ENCODE assay signal across 20 cellular contexts in genomic region chr16:75599452-75600277, GRCh38. TPM values are rescaled to one million over a fixed set of nuclear protein-coding genes. Genes with fewer than 3 reads are reported as not detected.
DNase-seq lines count a peak whose midpoint lies in the region; ATAC-seq and TF ChIP-seq lines count a peak whose summit lies in the region.
"Had no signal": no experiment of that assay in that cellular context is flagged by ENCODE, and none has a peak within 500 bp of the region (broad histone marks: within the 10 kb centered on the region; RNA-seq: fewer than 3 reads in every experiment).

No MANE protein-coding gene starts in this region.

- peaks cover 5% of the 10 kb centered on the region for H3K4me1 Mint-ChIP-seq in activated naive CD4-positive, alpha-beta T cell treated with anti-CD3 and anti-CD28 coated beads for 36 hours (ENCODE audit: low read depth)
- no peaks in the 10 kb centered on the region for H3K4me1 Mint-ChIP-seq in stimulated activated naive B cell treated with anti-CD40 and anti-IgM and Interleukin-4, amounts not matched to agents 10 μg/mL and 1 μg/mL and 100 μg/mL, for 72 hours
- H3K4me1 Mint-ChIP-seq: activated T-helper 17 cell treated with anti-CD3 and anti-CD28 coated beads, Interleukin-2, amount 50 U/mL, for 72 hours had no signal

- no peaks in the 10 kb centered on the region for H3F3A ChIP-seq in PC-3 (ENCODE audit: low read length, unreplicated experiment)

- intact Hi-C loops in activated naive CD4-positive, alpha-beta T cell treated with anti-CD3 and anti-CD28 coated beads for 36 hours (cut with micrococcal nuclease): no loop called here
- intact Hi-C loops in PC-3 (cut with micrococcal nuclease): no loop called here

- H3K9me3 ChIP-seq in PC-3 (ENCODE audit: low read length) (no peaks in the 10 kb centered on the region), hepatocyte (ENCODE audit: low read depth) (no peaks in the 10 kb centered on the region)

- H3K27me3 ChIP-seq in PC-3 (ENCODE audit: low read length) (no peaks in the 10 kb centered on the region), hepatocyte (no peaks in the 10 kb centered on the region)
- H3K27me3 ChIP-seq: BLaER1 had no signal

- H3K9me3 Mint-ChIP-seq in activated naive CD4-positive, alpha-beta T cell treated with anti-CD3 and anti-CD28 coated beads, Interleukin-2, amount 50 U/mL, for 72 hours: no peaks in the 10 kb centered on the region
- H3K9me3 Mint-ChIP-seq in activated naive CD4-positive, alpha-beta T cell treated with anti-CD3 and anti-CD28 coated beads for 36 hours: peaks cover 8% of the 10 kb centered on the region
- H3K9me3 Mint-ChIP-seq in stimulated activated naive B cell treated with anti-CD40 and anti-IgM and Interleukin-4, amounts not matched to agents 10 μg/mL and 1 μg/mL and 100 μg/mL, for 72 hours: peaks cover 9 to 13% of the 10 kb centered on the region in 2 donors

- H3K4me2 ChIP-seq in PC-3 (ENCODE audit: low read length): no peak overlapping the region
- peak overlapping the region; percentile 41 for H3K4me2 ChIP-seq in hepatocyte
- H3K4me2 ChIP-seq: BLaER1 had no signal

- no peaks in the 10 kb centered on the region for H4K20me1 ChIP-seq in PC-3 (ENCODE audit: low read length)
- H4K20me1 ChIP-seq in hepatocyte (ENCODE audit: insufficient read depth, poor library complexity, severe bottlenecking): no peaks in the 10 kb centered on the region
- H4K20me1 ChIP-seq: BLaER1 had no signal

- H2AFZ ChIP-seq in PC-3 (ENCODE audit: low read length) (no peak overlapping the region), hepatocyte (peak overlapping the region; percentile 13)

- CTCF ChIA-PET in activated naive CD4-positive, alpha-beta T cell treated with anti-CD3 and anti-CD28 coated beads for 36 hours (lab: Charles Lee): no interaction called here
- CTCF ChIA-PET in PC-3 (lab: Charles Lee): interaction anchor here (0.5 kb wide), 1 partner anchor 82 kb away, joined by 4 read pairs; no protein-coding TSS in a partner anchor

- H3K27ac ChIP-seq in PC-3 (ENCODE audit: low read length) (no peak overlapping the region), hepatocyte (peak overlapping the region; percentile 85)
- H3K27ac ChIP-seq: BLaER1, SK-N-MC had no signal

- H3K9me2 ChIP-seq in PC-3 (replicated peaks; ENCODE audit: low read length) (no peaks in the 10 kb centered on the region), hepatocyte (replicated peaks; ENCODE audit: insufficient read depth) (no peaks in the 10 kb centered on the region)

- peak overlapping the region; percentile 60 to 75 for H3K27ac Mint-ChIP-seq in activated naive CD4-positive, alpha-beta T cell treated with anti-CD3 and anti-CD28 coated beads, Interleukin-2, amount 50 U/mL, for 72 hours
- no peak overlapping the region for H3K27ac Mint-ChIP-seq in activated naive CD4-positive, alpha-beta T cell treated with anti-CD3 and anti-CD28 coated beads for 36 hours
- H3K27ac Mint-ChIP-seq in stimulated activated naive B cell treated with anti-CD40 and anti-IgM and Interleukin-4, amounts not matched to agents 10 μg/mL and 1 μg/mL and 100 μg/mL, for 72 hours: peak overlapping the region; percentile 47
- H3K27ac Mint-ChIP-seq: activated T-helper 17 cell treated with anti-CD3 and anti-CD28 coated beads, Interleukin-2, amount 50 U/mL, for 72 hours had no signal

- no peaks in the 10 kb centered on the region for H3K79me2 ChIP-seq in PC-3 (ENCODE audit: low read length)
- H3K79me2 ChIP-seq in hepatocyte: no peaks in the 10 kb centered on the region

- H3K36me3 ChIP-seq in PC-3 (ENCODE audit: low read depth, low read length) (peaks cover 30% of the 10 kb centered on the region), hepatocyte (replicated peaks; ENCODE audit: insufficient read depth, low read depth) (no peaks in the 10 kb centered on the region)

- no peak for DNase-seq in activated naive CD4-positive, alpha-beta T cell treated with anti-CD3 and anti-CD28 coated beads, Interleukin-2, amount 50 U/mL, for 72 hours (ENCODE audit: low spot score in 2 of 2)
- DNase-seq in activated naive CD4-positive, alpha-beta T cell treated with anti-CD3 and anti-CD28 coated beads for 36 hours: no peak
- DNase-seq in PC-3 (no peak), hepatocyte (ENCODE audit: low spot score) (no peak), NCI-H1092 treated with DMSO at 0.1 percent for 48 hours (lab: John Stamatoyannopoulos, UW) (no peak), dedifferentiated amniotic fluid mesenchymal stem cell (ENCODE audit: extremely low spot score) (no peak)
- DNase-seq in stimulated activated naive B cell treated with anti-CD40 and anti-IgM and Interleukin-4, amounts not matched to agents 10 μg/mL and 1 μg/mL and 100 μg/mL, for 72 hours: no peak
- DNase-seq: activated CD4-positive, alpha-beta T cell treated with anti-CD3 and anti-CD28 coated beads, Interleukin-2, amount 50 U/mL, for 1 hour; head of caudate nucleus; midbrain; NCI-H1417; NCI-H510A; stimulated activated naive CD4-positive, alpha-beta T cell had no signal

- H3K4me1 ChIP-seq in PC-3 (ENCODE audit: insufficient read depth, low read length): peaks cover 6% of the 10 kb centered on the region
- H3K4me1 ChIP-seq in hepatocyte (ENCODE audit: insufficient read depth): no peaks in the 10 kb centered on the region

- 81% methylated on average over 6 of the region's 6 CpGs for WGBS in hepatocyte (ENCODE audit: low lambda C conversion rate, missing lambda C conversion rate)

- POLR2A ChIA-PET in PC-3 (lab: Charles Lee; ENCODE audit: unreplicated experiment): no interaction called here

- H3K4me3 Mint-ChIP-seq in activated naive CD4-positive, alpha-beta T cell treated with anti-CD3 and anti-CD28 coated beads for 36 hours: no peak overlapping the region
- H3K4me3 Mint-ChIP-seq in stimulated activated naive B cell treated with anti-CD40 and anti-IgM and Interleukin-4, amounts not matched to agents 10 μg/mL and 1 μg/mL and 100 μg/mL, for 72 hours: no peak overlapping the region
- H3K4me3 Mint-ChIP-seq: activated T-helper 17 cell treated with anti-CD3 and anti-CD28 coated beads, Interleukin-2, amount 50 U/mL, for 72 hours; neural crest cell had no signal

- TSS peak; percentile 18 for BruUV-seq in PC-3 (replicated peaks; lab: Mats Ljungman, UMichigan)

- no peak overlapping the region for H3K4me3 ChIP-seq in PC-3 (ENCODE audit: low read length)
- H3K4me3 ChIP-seq in hepatocyte: no peak overlapping the region
- H3K4me3 ChIP-seq: BLaER1, coronary artery, SK-N-MC had no signal

- TF ChIP-seq CTCF in PC-3 (conservative IDR thresholded peaks at IDR 0.05; ENCODE audit: low read depth, low read length) (no peak), hepatocyte (IDR thresholded peaks at IDR 0.05; ENCODE audit: poor library complexity) (no peak)

- H3K9ac ChIP-seq in PC-3 (ENCODE audit: low read length): no peak overlapping the region
- H3K9ac ChIP-seq: BLaER1 had no signal

- no peaks in the 10 kb centered on the region for H3K27me3 Mint-ChIP-seq in activated naive CD4-positive, alpha-beta T cell treated with anti-CD3 and anti-CD28 coated beads for 36 hours (ENCODE audit: low read depth)
- no peaks in the 10 kb centered on the region for H3K27me3 Mint-ChIP-seq in stimulated activated naive B cell treated with anti-CD40 and anti-IgM and Interleukin-4, amounts not matched to agents 10 μg/mL and 1 μg/mL and 100 μg/mL, for 72 hours
- H3K27me3 Mint-ChIP-seq: activated T-helper 17 cell treated with anti-CD3 and anti-CD28 coated beads, Interleukin-2, amount 50 U/mL, for 72 hours had no signal

- no peak for ATAC-seq in activated naive CD4-positive, alpha-beta T cell treated with anti-CD3 and anti-CD28 coated beads, Interleukin-2, amount 50 U/mL, for 72 hours
- ATAC-seq in PC-3: peak; percentile 37
- no peak for ATAC-seq in stimulated activated naive B cell treated with anti-CD40 and anti-IgM and Interleukin-4, amounts not matched to agents 10 μg/mL and 1 μg/mL and 100 μg/mL, for 72 hours (replicated peaks)
- no peak for ATAC-seq in HG03439 (IDR thresholded peaks at IDR 0.05; ENCODE audit: unreplicated experiment)
- ATAC-seq: activated T-helper 17 cell treated with anti-CD3 and anti-CD28 coated beads, Interleukin-2, amount 50 U/mL, for 72 hours; left lobe of liver had no signal

- H3K36me3 Mint-ChIP-seq in activated naive CD4-positive, alpha-beta T cell treated with anti-CD3 and anti-CD28 coated beads, Interleukin-2, amount 50 U/mL, for 72 hours: peaks cover 33 to 42% of the 10 kb centered on the region in 2 donors
- peaks cover 54% of the 10 kb centered on the region for H3K36me3 Mint-ChIP-seq in activated naive CD4-positive, alpha-beta T cell treated with anti-CD3 and anti-CD28 coated beads for 36 hours (ENCODE audit: low read depth)
- peaks cover 55 to 71% of the 10 kb centered on the region in 2 donors for H3K36me3 Mint-ChIP-seq in stimulated activated naive B cell treated with anti-CD40 and anti-IgM and Interleukin-4, amounts not matched to agents 10 μg/mL and 1 μg/mL and 100 μg/mL, for 72 hours

RNA-seq across cellular contexts. Expression of gene ADAT1, which starts 23.4 kb away (rescaled TPM):
- total RNA-seq in activated naive CD4-positive, alpha-beta T cell treated with anti-CD3 and anti-CD28 coated beads, Interleukin-2, amount 50 U/mL, for 72 hours: 10 to 100 TPM; 39.0 to 44.8 TPM
- total RNA-seq in activated naive CD4-positive, alpha-beta T cell treated with anti-CD3 and anti-CD28 coated beads for 36 hours: 10 to 100 TPM; 45.3 to 47.5 TPM
- total RNA-seq in PC-3 (2014; rRNA removed) (42.8 and 60.1 TPM in 2 replicates), hepatocyte (29.5 and 37.9 TPM in 2 replicates)
- polyA plus RNA-seq in hepatocyte: 16.1 and 21.2 TPM in 2 replicates

RNA-seq across cellular contexts. Expression of gene GABARAPL2, which starts 33.5 kb away (rescaled TPM):
- 10 to 100 TPM; 56.0 to 82.3 TPM for total RNA-seq in activated naive CD4-positive, alpha-beta T cell treated with anti-CD3 and anti-CD28 coated beads, Interleukin-2, amount 50 U/mL, for 72 hours
- 10 to 100 TPM; 63.3 to 66.8 TPM for total RNA-seq in activated naive CD4-positive, alpha-beta T cell treated with anti-CD3 and anti-CD28 coated beads for 36 hours
- total RNA-seq in PC-3 (2014; rRNA removed) (24.7 and 31.2 TPM in 2 replicates), hepatocyte (106 and 143 TPM in 2 replicates)
- 211 and 232 TPM in 2 replicates for polyA plus RNA-seq in hepatocyte

RNA-seq across cellular contexts. Expression of gene TMEM231, which starts 43.6 kb away (rescaled TPM):
- total RNA-seq in activated naive CD4-positive, alpha-beta T cell treated with anti-CD3 and anti-CD28 coated beads, Interleukin-2, amount 50 U/mL, for 72 hours: 1 to 10 TPM; 2.8 to 6.0 TPM
- total RNA-seq in activated naive CD4-positive, alpha-beta T cell treated with anti-CD3 and anti-CD28 coated beads for 36 hours: 1 to 10 TPM; 4.5 to 5.4 TPM
- total RNA-seq in PC-3 (2014; rRNA removed) (9.6 and 20.2 TPM in 2 replicates), hepatocyte (5.4 and 14.2 TPM in 2 replicates)
- polyA plus RNA-seq in hepatocyte: 3.5 and 7.1 TPM in 2 replicates

RNA-seq across cellular contexts. Expression of gene KARS1, which starts 47.8 kb away (rescaled TPM):
- total RNA-seq in activated naive CD4-positive, alpha-beta T cell treated with anti-CD3 and anti-CD28 coated beads, Interleukin-2, amount 50 U/mL, for 72 hours: 100 to 1,000 TPM; 236 to 265 TPM
- total RNA-seq in activated naive CD4-positive, alpha-beta T cell treated with anti-CD3 and anti-CD28 coated beads for 36 hours: 100 to 1,000 TPM; 371 to 385 TPM
- total RNA-seq in PC-3 (2014; rRNA removed) (137 and 148 TPM in 2 replicates), hepatocyte (120 and 126 TPM in 2 replicates)
- polyA plus RNA-seq in hepatocyte: 86.6 and 112 TPM in 2 replicates

RNA-seq across cellular contexts. Expression of gene TERF2IP, which starts 47.9 kb away (rescaled TPM):
- total RNA-seq in activated naive CD4-positive, alpha-beta T cell treated with anti-CD3 and anti-CD28 coated beads, Interleukin-2, amount 50 U/mL, for 72 hours: 10 to 100 TPM; 54.9 to 89.9 TPM
- 10 to 100 TPM; 78.6 to 79.0 TPM for total RNA-seq in activated naive CD4-positive, alpha-beta T cell treated with anti-CD3 and anti-CD28 coated beads for 36 hours
- total RNA-seq in PC-3 (2014; rRNA removed) (25.7 and 27.2 TPM in 2 replicates), hepatocyte (48.9 and 50.2 TPM in 2 replicates)
- polyA plus RNA-seq in hepatocyte: 75.2 and 78.5 TPM in 2 replicates
